ENCODE assay signal across 2 cellular contexts in genomic region chr15:63254991-63255390, GRCh38.
TF ChIP-seq lines count a peak whose summit lies in the region.

No MANE protein-coding gene starts in this region.

TF ChIP-seq in GM23338, 12 proteins besides CTCF, POLR2A, EP300 and RAD21:
- TF ChIP-seq NANOG (IDR thresholded peaks at IDR 0.05; ENCODE audit: borderline replicate concordance) (no peak), ZNF114 (CRISPR knock-in tag; IDR thresholded peaks at IDR 0.05) (no peak), EZH2 (IDR thresholded peaks at IDR 0.05; ENCODE audit: low read depth, unreplicated experiment) (no peak), CREB1 (CRISPR knock-in tag; IDR thresholded peaks at IDR 0.05; ENCODE audit: low read depth) (no peak), STAT1 (IDR thresholded peaks at IDR 0.05; ENCODE audit: unreplicated experiment) (no peak), EZH2phosphoT487 (IDR thresholded peaks at IDR 0.05; ENCODE audit: unreplicated experiment) (no peak), ZNF462 (CRISPR knock-in tag; IDR thresholded peaks at IDR 0.05) (no peak), REST (IDR thresholded peaks at IDR 0.05; ENCODE audit: unreplicated experiment) (no peak), ZNF331 (CRISPR knock-in tag; IDR thresholded peaks at IDR 0.05; ENCODE audit: low read depth) (no peak)
- TF ChIP-seq, protein P1, sequence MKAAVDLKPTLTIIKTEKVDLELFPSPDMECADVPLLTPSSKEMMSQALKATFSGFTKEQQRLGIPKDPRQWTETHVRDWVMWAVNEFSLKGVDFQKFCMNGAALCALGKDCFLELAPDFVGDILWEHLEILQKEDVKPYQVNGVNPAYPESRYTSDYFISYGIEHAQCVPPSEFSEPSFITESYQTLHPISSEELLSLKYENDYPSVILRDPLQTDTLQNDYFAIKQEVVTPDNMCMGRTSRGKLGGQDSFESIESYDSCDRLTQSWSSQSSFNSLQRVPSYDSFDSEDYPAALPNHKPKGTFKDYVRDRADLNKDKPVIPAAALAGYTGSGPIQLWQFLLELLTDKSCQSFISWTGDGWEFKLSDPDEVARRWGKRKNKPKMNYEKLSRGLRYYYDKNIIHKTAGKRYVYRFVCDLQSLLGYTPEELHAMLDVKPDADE (IDR thresholded peaks at IDR 0.05): no peak

TF ChIP-seq in K562, 482 proteins besides CTCF, POLR2A, EP300 and RAD21:
- TF ChIP-seq ZNF740 (CRISPR knock-in tag; IDR thresholded peaks at IDR 0.05): no peak
- no peak for TF ChIP-seq ZNF740 (tag; IDR thresholded peaks at IDR 0.05)
- TF ChIP-seq ZBTB26 (CRISPR knock-in tag; IDR thresholded peaks at IDR 0.05): no peak
- no peak for TF ChIP-seq ARID2 (IDR thresholded peaks at IDR 0.05)
- no peak for TF ChIP-seq ZNF668 (CRISPR knock-in tag; IDR thresholded peaks at IDR 0.05)
- TF ChIP-seq KDM4B (IDR thresholded peaks at IDR 0.05; ENCODE audit: borderline replicate concordance in 2 of 2, low read depth in 1 of 2): no peak
- TF ChIP-seq SMAD1 (IDR thresholded peaks at IDR 0.05; ENCODE audit: low read depth, low read length, partially characterized antibody): no peak
- no peak for TF ChIP-seq ID3 (CRISPR knock-in tag; IDR thresholded peaks at IDR 0.05)
- no peak for TF ChIP-seq ID3 (tag; IDR thresholded peaks at IDR 0.05)
- TF ChIP-seq ERF (CRISPR knock-in tag; IDR thresholded peaks at IDR 0.05): no peak
- TF ChIP-seq ARID4B (CRISPR knock-in tag; IDR thresholded peaks at IDR 0.05): no peak
- TF ChIP-seq MTA2 (IDR thresholded peaks at IDR 0.05; ENCODE audit: low read depth): no peak
- no peak for TF ChIP-seq CEBPZ (IDR thresholded peaks at IDR 0.05; ENCODE audit: borderline replicate concordance, low read depth, low read length)
- TF ChIP-seq ZNF324 (CRISPR knock-in tag; IDR thresholded peaks at IDR 0.05): no peak
- no peak for TF ChIP-seq POLR3G (IDR thresholded peaks at IDR 0.05; ENCODE audit: extremely low read depth, insufficient read length, insufficient replicate concordance)
- TF ChIP-seq MNT (conservative IDR thresholded peaks at IDR 0.05): no peak
- no peak for TF ChIP-seq SMAD4 (CRISPR knock-in tag; conservative IDR thresholded peaks at IDR 0.05)
- TF ChIP-seq TRIM24 (IDR thresholded peaks at IDR 0.05): no peak
- no peak for TF ChIP-seq ZNF316 (IDR thresholded peaks at IDR 0.05)
- TF ChIP-seq NFE2L1 (tag; IDR thresholded peaks at IDR 0.05; ENCODE audit: borderline replicate concordance, low read depth): no peak
TF ChIP-seq in K562: peak in this region for 0.
